ENCODE assay signal across 15 cellular contexts in genomic region chr13:111945086-111945485, GRCh38.
"Had no signal": no experiment of that assay in that cellular context is flagged by ENCODE, and none has a peak within 500 bp of the region (broad histone marks: within the 10 kb centered on the region; RNA-seq: fewer than 3 reads in every experiment).

No MANE protein-coding gene starts in this region.

- H3K4me1 ChIP-seq: esophagus squamous epithelium, gastroesophageal sphincter, suprapubic skin, thyroid gland, uterus had no signal

- H3K4me3 ChIP-seq: esophagus squamous epithelium, gastroesophageal sphincter, mucosa of descending colon, suprapubic skin, thyroid gland, uterus had no signal

- H3K36me3 ChIP-seq: esophagus squamous epithelium, gastroesophageal sphincter, neutrophil, suprapubic skin, thyroid gland, uterus had no signal

- H3K27me3 ChIP-seq: neutrophil, thyroid gland, uterus had no signal

- H3K9me3 ChIP-seq: mucosa of descending colon, neutrophil, suprapubic skin, thyroid gland, uterus had no signal

- ATAC-seq: gastroesophageal sphincter; left colon; mucosa of descending colon; naive thymus-derived CD8-positive, alpha-beta T cell had no signal

- H3K27ac ChIP-seq: esophagus squamous epithelium, gastroesophageal sphincter, neutrophil, suprapubic skin, thyroid gland, uterus had no signal

- DNase-seq: esophagus squamous epithelium; foreskin fibroblast; glutamatergic neuron; left colon; mammary epithelial cell; mucosa of descending colon; naive thymus-derived CD8-positive, alpha-beta T cell; small intestine; stimulated activated CD4-positive, alpha-beta T cell treated with anti-CD3 and anti-CD28 coated beads, Interleukin-2, amount 100 ng/mL, for 48 hours; stimulated activated naive CD4-positive, alpha-beta T cell treated with Interleukin-2 at 50 U/mL for 16 hours; thyroid gland; uterus had no signal
